ENCODE assay signal across 1 cellular context in genomic region chr7:32957326-32958045, GRCh38.
TF ChIP-seq lines count a peak whose summit lies in the region.

Gene FKBP9 (plus strand): TSS chr7:32957440. CDS start chr7:32957574, 134 bp downstream.

TF ChIP-seq in HepG2, 621 proteins besides CTCF, POLR2A, EP300 and RAD21 (continued from another document and continues in another):
- TF ChIP-seq NR2F2 (IDR thresholded peaks at IDR 0.05; ENCODE audit: borderline replicate concordance, low read depth) (no peak), UBTF (CRISPR knock-in tag; IDR thresholded peaks at IDR 0.05) (peak; percentile 94), ETS1 (CRISPR knock-in tag; IDR thresholded peaks at IDR 0.05) (no peak), AFF4 (CRISPR knock-in tag; IDR thresholded peaks at IDR 0.05) (no peak), ZNF629 (CRISPR knock-in tag; conservative IDR thresholded peaks at IDR 0.05) (0 out of 2 replicates have a peak, but pooled peaks have one; percentile 26), ZBTB14 (CRISPR knock-in tag; IDR thresholded peaks at IDR 0.05) (no peak), GTF2F1 (IDR thresholded peaks at IDR 0.05; ENCODE audit: low read length) (no peak), ZBTB3 (CRISPR knock-in tag; IDR thresholded peaks at IDR 0.05; ENCODE audit: borderline replicate concordance, low read depth) (0 out of 2 replicates have a peak, but pooled peaks have one; percentile 80), NFYC (CRISPR knock-in tag; IDR thresholded peaks at IDR 0.05) (no peak; the same call in 1 of the 2 replicates), ZNF605 (CRISPR knock-in tag; IDR thresholded peaks at IDR 0.05) (peak; percentile 95), CREM (IDR thresholded peaks at IDR 0.05) (no peak), CREM (CRISPR knock-in tag; IDR thresholded peaks at IDR 0.05) (no peak), HES4 (CRISPR knock-in tag; IDR thresholded peaks at IDR 0.05; ENCODE audit: borderline replicate concordance) (peak; percentile 70), ELF4 (CRISPR knock-in tag; IDR thresholded peaks at IDR 0.05; ENCODE audit: borderline replicate concordance) (no peak; the same call in 1 of the 2 replicates), GLI4 (CRISPR knock-in tag; IDR thresholded peaks at IDR 0.05; ENCODE audit: borderline replicate concordance) (no peak), MIXL1 (CRISPR knock-in tag; IDR thresholded peaks at IDR 0.05) (0 out of 2 replicates have a peak, but pooled peaks have one; percentile 71), REL (CRISPR knock-in tag; conservative IDR thresholded peaks at IDR 0.05) (peak; percentile 89; the same call in 1 of the 2 replicates), ZNF572 (CRISPR knock-in tag; IDR thresholded peaks at IDR 0.05) (no peak), ZBTB26 (CRISPR knock-in tag; IDR thresholded peaks at IDR 0.05; ENCODE audit: borderline replicate concordance) (no peak), ZNF10 (CRISPR knock-in tag; IDR thresholded peaks at IDR 0.05; ENCODE audit: borderline replicate concordance, low read depth) (no peak), IRF1 (CRISPR knock-in tag; IDR thresholded peaks at IDR 0.05; ENCODE audit: low read depth) (peak; percentile 56; the same call in 1 of the 2 replicates), NR1H2 (CRISPR knock-in tag; IDR thresholded peaks at IDR 0.05; ENCODE audit: borderline replicate concordance, low read depth) (peak; percentile 53; the same call in 1 of the 2 replicates), ZFYVE20 (CRISPR knock-in tag; IDR thresholded peaks at IDR 0.05; ENCODE audit: borderline replicate concordance, low read depth) (0 out of 2 replicates have a peak, but pooled peaks have one; percentile 65), RERE (CRISPR knock-in tag; IDR thresholded peaks at IDR 0.05; ENCODE audit: low read depth) (no peak), ZFY (CRISPR knock-in tag; IDR thresholded peaks at IDR 0.05) (peak; percentile 98; the same call in 1 of the 2 replicates), SMAD1 (CRISPR knock-in tag; IDR thresholded peaks at IDR 0.05; ENCODE audit: borderline replicate concordance, low read depth) (peak; percentile 75; the same call in 1 of the 2 replicates), TAF15 (IDR thresholded peaks at IDR 0.05; ENCODE audit: low read depth, low read length, poor library complexity, severe bottlenecking) (peak; percentile 54), TBP (CRISPR knock-in tag; IDR thresholded peaks at IDR 0.05) (no peak), FOXA3 (CRISPR knock-in tag; IDR thresholded peaks at IDR 0.05) (peak; percentile 46), FOSL2 (CRISPR knock-in tag; IDR thresholded peaks at IDR 0.05) (peak; percentile 31; the same call in 1 of the 2 replicates), TERF1 (CRISPR knock-in tag; IDR thresholded peaks at IDR 0.05) (no peak), SMAD9 (CRISPR knock-in tag; IDR thresholded peaks at IDR 0.05) (no peak), CBX5 (CRISPR knock-in tag; IDR thresholded peaks at IDR 0.05; ENCODE audit: borderline replicate concordance) (peak; percentile 46; the same call in 1 of the 2 replicates), GMEB2 (CRISPR knock-in tag; IDR thresholded peaks at IDR 0.05; ENCODE audit: low read depth) (no peak; the same call in 1 of the 2 replicates), KDM4B (CRISPR knock-in tag; IDR thresholded peaks at IDR 0.05) (no peak), ZNF326 (CRISPR knock-in tag; IDR thresholded peaks at IDR 0.05; ENCODE audit: borderline replicate concordance) (no peak), SP2 (CRISPR knock-in tag; IDR thresholded peaks at IDR 0.05) (no peak), ZNF761 (CRISPR knock-in tag; conservative IDR thresholded peaks at IDR 0.05) (peak; percentile 97), ZNF34 (CRISPR knock-in tag; IDR thresholded peaks at IDR 0.05; ENCODE audit: borderline replicate concordance) (peak; percentile 94), BRCA1 (CRISPR knock-in tag; IDR thresholded peaks at IDR 0.05) (no peak)
